1 cellular context compared by ENCODE assay signal in the genomic region with DNA sequence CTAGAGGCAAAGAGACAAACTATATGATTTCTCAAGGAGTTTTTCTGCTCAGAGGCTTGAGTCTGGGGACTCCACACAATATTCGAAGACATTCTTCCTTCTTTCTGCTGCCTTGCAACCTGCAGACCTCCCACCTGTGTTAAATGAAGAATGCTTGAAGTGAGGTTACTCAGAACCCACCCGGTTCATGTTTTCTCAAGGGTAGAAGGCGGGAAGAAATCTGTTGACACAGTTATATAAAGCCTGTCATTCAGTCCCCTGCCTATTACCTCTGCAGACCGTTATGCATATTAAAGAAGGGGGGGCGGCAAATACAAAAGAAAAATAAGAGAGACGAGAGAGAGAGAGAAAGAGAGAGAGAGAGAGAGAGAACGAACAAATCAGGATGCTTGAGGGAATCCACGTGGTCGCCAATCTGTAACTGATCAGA.
TF ChIP-seq lines count a peak whose summit lies in the region.

No MANE protein-coding gene starts in this region.

TF ChIP-seq in H1, 55 proteins besides CTCF, POLR2A, EP300 and RAD21 (continued from another document):
- TF ChIP-seq SIN3A (conservative IDR thresholded peaks at IDR 0.05 in 1 of 2, IDR thresholded peaks at IDR 0.05 in 1 of 2; ENCODE audit: low read depth in 1 of 2, low read length in 2 of 2) (0 out of 4 replicates have a peak, but pooled peaks of 1 of the 2 experiments have one; percentile 61), BCL11A (IDR thresholded peaks at IDR 0.05; ENCODE audit: low read depth in 2 of 2, low read length in 2 of 2) (no peak), HDAC2 (IDR thresholded peaks at IDR 0.05; ENCODE audit: borderline replicate concordance in 1 of 2, low read depth in 2 of 2, low read length in 2 of 2) (peak in 1 of 2 experiments; percentile 28; a peak in 1 of 4 replicates)
- TF ChIP-seq, protein P1, sequence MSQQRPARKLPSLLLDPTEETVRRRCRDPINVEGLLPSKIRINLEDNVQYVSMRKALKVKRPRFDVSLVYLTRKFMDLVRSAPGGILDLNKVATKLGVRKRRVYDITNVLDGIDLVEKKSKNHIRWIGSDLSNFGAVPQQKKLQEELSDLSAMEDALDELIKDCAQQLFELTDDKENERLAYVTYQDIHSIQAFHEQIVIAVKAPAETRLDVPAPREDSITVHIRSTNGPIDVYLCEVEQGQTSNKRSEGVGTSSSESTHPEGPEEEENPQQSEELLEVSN (IDR thresholded peaks at IDR 0.05): peak; percentile 43
